5 cellular contexts compared by ENCODE assay signal in genomic region chr18:48665654-48666053, GRCh38.
TF ChIP-seq lines count a peak whose summit lies in the region.

No MANE protein-coding gene starts in this region.

TF ChIP-seq in SK-N-SH treated with all-trans-retinoic acid at 6 μM for 48 hours, 23 proteins besides CTCF, POLR2A, EP300 and RAD21:
- TF ChIP-seq ZNF8 (CRISPR knock-in tag; IDR thresholded peaks at IDR 0.05) (peak; percentile 100), GLIS3 (CRISPR knock-in tag; IDR thresholded peaks at IDR 0.05) (no peak)

TF ChIP-seq in SK-N-SH, 30 proteins besides CTCF, POLR2A, EP300 and RAD21:
- no peak for TF ChIP-seq POLR2AphosphoS5 (IDR thresholded peaks at IDR 0.05; ENCODE audit: low read depth, low read length)
- no peak for TF ChIP-seq TEAD4 (IDR thresholded peaks at IDR 0.05; ENCODE audit: borderline replicate concordance, insufficient read depth)
- no peak for TF ChIP-seq EZH2phosphoT487 (IDR thresholded peaks at IDR 0.05; ENCODE audit: borderline replicate concordance, low read depth)
- TF ChIP-seq RFX5 (IDR thresholded peaks at IDR 0.05; ENCODE audit: low read length), result no peak
- TF ChIP-seq, protein P1, sequence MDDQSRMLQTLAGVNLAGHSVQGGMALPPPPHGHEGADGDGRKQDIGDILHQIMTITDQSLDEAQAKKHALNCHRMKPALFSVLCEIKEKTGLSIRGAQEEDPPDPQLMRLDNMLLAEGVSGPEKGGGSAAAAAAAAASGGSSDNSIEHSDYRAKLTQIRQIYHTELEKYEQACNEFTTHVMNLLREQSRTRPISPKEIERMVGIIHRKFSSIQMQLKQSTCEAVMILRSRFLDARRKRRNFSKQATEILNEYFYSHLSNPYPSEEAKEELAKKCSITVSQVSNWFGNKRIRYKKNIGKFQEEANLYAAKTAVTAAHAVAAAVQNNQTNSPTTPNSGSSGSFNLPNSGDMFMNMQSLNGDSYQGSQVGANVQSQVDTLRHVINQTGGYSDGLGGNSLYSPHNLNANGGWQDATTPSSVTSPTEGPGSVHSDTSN (IDR thresholded peaks at IDR 0.05), result no peak

TF ChIP-seq in HCT116, 20 proteins besides CTCF, POLR2A, EP300 and RAD21 (continues in another document):
- no peak for TF ChIP-seq SIN3A (IDR thresholded peaks at IDR 0.05; ENCODE audit: low read depth)
- no peak for TF ChIP-seq REST (IDR thresholded peaks at IDR 0.05; ENCODE audit: low read depth)
- no peak for TF ChIP-seq SRF (IDR thresholded peaks at IDR 0.05; ENCODE audit: low read depth)
- TF ChIP-seq, protein P2, sequence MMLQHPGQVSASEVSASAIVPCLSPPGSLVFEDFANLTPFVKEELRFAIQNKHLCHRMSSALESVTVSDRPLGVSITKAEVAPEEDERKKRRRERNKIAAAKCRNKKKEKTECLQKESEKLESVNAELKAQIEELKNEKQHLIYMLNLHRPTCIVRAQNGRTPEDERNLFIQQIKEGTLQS (IDR thresholded peaks at IDR 0.05), result no peak
- TF ChIP-seq, protein P3, sequence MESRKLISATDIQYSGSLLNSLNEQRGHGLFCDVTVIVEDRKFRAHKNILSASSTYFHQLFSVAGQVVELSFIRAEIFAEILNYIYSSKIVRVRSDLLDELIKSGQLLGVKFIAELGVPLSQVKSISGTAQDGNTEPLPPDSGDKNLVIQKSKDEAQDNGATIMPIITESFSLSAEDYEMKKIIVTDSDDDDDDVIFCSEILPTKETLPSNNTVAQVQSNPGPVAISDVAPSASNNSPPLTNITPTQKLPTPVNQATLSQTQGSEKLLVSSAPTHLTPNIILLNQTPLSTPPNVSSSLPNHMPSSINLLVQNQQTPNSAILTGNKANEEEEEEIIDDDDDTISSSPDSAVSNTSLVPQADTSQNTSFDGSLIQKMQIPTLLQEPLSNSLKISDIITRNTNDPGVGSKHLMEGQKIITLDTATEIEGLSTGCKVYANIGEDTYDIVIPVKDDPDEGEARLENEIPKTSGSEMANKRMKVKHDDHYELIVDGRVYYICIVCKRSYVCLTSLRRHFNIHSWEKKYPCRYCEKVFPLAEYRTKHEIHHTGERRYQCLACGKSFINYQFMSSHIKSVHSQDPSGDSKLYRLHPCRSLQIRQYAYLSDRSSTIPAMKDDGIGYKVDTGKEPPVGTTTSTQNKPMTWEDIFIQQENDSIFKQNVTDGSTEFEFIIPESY (IDR thresholded peaks at IDR 0.05; ENCODE audit: extremely low read depth, insufficient replicate concordance, low read length), result no peak
- no peak for TF ChIP-seq EZH2phosphoT487 (IDR thresholded peaks at IDR 0.05; ENCODE audit: borderline replicate concordance)
- no peak for TF ChIP-seq EGR1 (IDR thresholded peaks at IDR 0.05; ENCODE audit: low read depth)
- TF ChIP-seq CBX3 (IDR thresholded peaks at IDR 0.05; ENCODE audit: low read depth), result no peak
- no peak for TF ChIP-seq POLR2AphosphoS5 (IDR thresholded peaks at IDR 0.05; ENCODE audit: low read depth, low read length)
- TF ChIP-seq ELF1 (IDR thresholded peaks at IDR 0.05; ENCODE audit: borderline replicate concordance, low read depth), result no peak
- no peak for TF ChIP-seq CEBPB (IDR thresholded peaks at IDR 0.05; ENCODE audit: low read depth)
- TF ChIP-seq, protein P4, sequence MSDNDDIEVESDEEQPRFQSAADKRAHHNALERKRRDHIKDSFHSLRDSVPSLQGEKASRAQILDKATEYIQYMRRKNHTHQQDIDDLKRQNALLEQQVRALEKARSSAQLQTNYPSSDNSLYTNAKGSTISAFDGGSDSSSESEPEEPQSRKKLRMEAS (IDR thresholded peaks at IDR 0.05), result no peak
- TF ChIP-seq ZNF274 (IDR thresholded peaks at IDR 0.05; ENCODE audit: low read depth, low read length), result no peak

TF ChIP-seq in WTC11, 78 proteins besides CTCF, POLR2A, EP300 and RAD21:
- TF ChIP-seq HMGA2 (CRISPR knock-in tag; IDR thresholded peaks at IDR 0.05) (no peak), GTF2I (CRISPR knock-in tag; conservative IDR thresholded peaks at IDR 0.05) (peak; percentile 78; the same call in 1 of the 2 replicates)
TF ChIP-seq in WTC11: peak in this region for 1.

TF ChIP-seq in H1, 55 proteins besides CTCF, POLR2A, EP300 and RAD21:
- TF ChIP-seq KDM1A (IDR thresholded peaks at IDR 0.05; ENCODE audit: borderline replicate concordance, low read length) (peak; percentile 80; the same call in 1 of the 2 replicates), TCF12 (IDR thresholded peaks at IDR 0.05; ENCODE audit: low read depth, low read length) (no peak)
